8 cellular contexts compared by ENCODE assay signal in genomic region chr2:7203056-7203467, GRCh38.
DNase-seq lines count a peak whose midpoint lies in the region; ATAC-seq and TF ChIP-seq lines count a peak whose summit lies in the region.

No MANE protein-coding gene starts in this region.

- WGBS in GM23248 (ENCODE audit: low coverage in 1 of 2, low lambda C conversion rate in 2 of 2, missing lambda C conversion rate in 2 of 2), 2 experiments, result 2% methylated on average over 4 of the region's 4 CpGs
- 3% methylated on average over 4 of the region's 4 CpGs for WGBS in right lobe of liver (ENCODE audit: insufficient coverage, low coverage, low lambda C conversion rate, missing lambda C conversion rate)

- no peak overlapping the region for H3K27ac Mint-ChIP-seq in CD4-positive, CD25-positive, alpha-beta regulatory T cell
- no peak overlapping the region for H3K27ac Mint-ChIP-seq in WTC11
- no peak overlapping the region for H3K27ac Mint-ChIP-seq in stimulated activated memory B cell treated with anti-CD40 and anti-IgM and Interleukin-4, amounts not matched to agents 10 μg/mL and 1 μg/mL and 100 μg/mL, for 72 hours

- peak; percentile 89 for TF ChIP-seq CTCF in WTC11 (IDR thresholded peaks at IDR 0.05)
- TF ChIP-seq CTCF in right lobe of liver (IDR thresholded peaks at IDR 0.05), result peak; percentile 71 to 93 (median 85)

- H3K27me3 Mint-ChIP-seq in CD4-positive, CD25-positive, alpha-beta regulatory T cell, result no peaks in the 10 kb centered on the region
- no peaks in the 10 kb centered on the region for H3K27me3 Mint-ChIP-seq in WTC11 (ENCODE audit: low read depth)
- peaks cover 17% of the 10 kb centered on the region for H3K27me3 Mint-ChIP-seq in stimulated activated memory B cell treated with anti-CD40 and anti-IgM and Interleukin-4, amounts not matched to agents 10 μg/mL and 1 μg/mL and 100 μg/mL, for 72 hours

- no peak for TF ChIP-seq POLR2A in right lobe of liver (IDR thresholded peaks at IDR 0.05)

- no peaks in the 10 kb centered on the region for H4K20me1 ChIP-seq in GM23248 (ENCODE audit: insufficient read depth)

- no peak overlapping the region for H3K9ac ChIP-seq in GM23248

- H3K36me3 ChIP-seq in CD4-positive, CD25-positive, alpha-beta regulatory T cell (ENCODE audit: control insufficient read depth, insufficient read depth, low read length), result no peaks in the 10 kb centered on the region
- no peaks in the 10 kb centered on the region for H3K36me3 ChIP-seq in GM23248 (ENCODE audit: low read depth)
- no peaks in the 10 kb centered on the region for H3K36me3 ChIP-seq in right lobe of liver

- no peaks in the 10 kb centered on the region for H3K4me1 Mint-ChIP-seq in CD4-positive, CD25-positive, alpha-beta regulatory T cell
- H3K4me1 Mint-ChIP-seq in WTC11, result peaks cover 15% of the 10 kb centered on the region
- no peaks in the 10 kb centered on the region for H3K4me1 Mint-ChIP-seq in stimulated activated memory B cell treated with anti-CD40 and anti-IgM and Interleukin-4, amounts not matched to agents 10 μg/mL and 1 μg/mL and 100 μg/mL, for 72 hours

- H3K27me3 ChIP-seq in CD4-positive, CD25-positive, alpha-beta regulatory T cell (ENCODE audit: control insufficient read depth, insufficient read depth, low read length), result no peaks in the 10 kb centered on the region
- no peaks in the 10 kb centered on the region; the same call in 1 of the 2 replicates for H3K27me3 ChIP-seq in GM23248 (replicated peaks; ENCODE audit: insufficient read depth)
- no peaks in the 10 kb centered on the region for H3K27me3 ChIP-seq in right lobe of liver

- no peak overlapping the region for H3K4me3 ChIP-seq in CD4-positive, CD25-positive, alpha-beta regulatory T cell (ENCODE audit: low read depth, low read length)
- no peak overlapping the region for H3K4me3 ChIP-seq in GM23248
- no peak overlapping the region for H3K4me3 ChIP-seq in right lobe of liver

- intact Hi-C loops in right lobe of liver (cut with DNase I), result no loop called here

- peak; percentile 4 to 57 (median 28) for DNase-seq in CD4-positive, CD25-positive, alpha-beta regulatory T cell
- peak; percentile 83 for DNase-seq in GM23248
- DNase-seq in NCI-H2196 treated with DMSO at 0.1 percent for 48 hours (lab: John Stamatoyannopoulos, UW; ENCODE audit: unreplicated experiment), result peak; percentile 41
- DNase-seq in WTC11 (ENCODE audit: low spot score), result peak; percentile 59
- peak; percentile 19 to 48 for DNase-seq in cerebellar nuclear complex (lab: John Stamatoyannopoulos, UW)
- DNase-seq in right lobe of liver, result peak in 1 of 3 donors; percentile 25
- DNase-seq in stimulated activated CD8-positive, alpha-beta memory T cell treated with anti-CD3 and anti-CD28 coated beads, Interleukin-12 subunit alpha, Interleukin-12 subunit beta, amount 100 ng/mL, for 1 hour (ENCODE audit: low read depth), result peak; percentile 36

- H3K4me2 ChIP-seq in GM23248 (ENCODE audit: unreplicated experiment), result no peak overlapping the region

- no peaks in the 10 kb centered on the region for H3K4me1 ChIP-seq in CD4-positive, CD25-positive, alpha-beta regulatory T cell (ENCODE audit: control insufficient read depth, insufficient read depth, low read length, poor library complexity, severe bottlenecking)
- H3K4me1 ChIP-seq in GM23248 (ENCODE audit: insufficient read depth) (no peaks in the 10 kb centered on the region), right lobe of liver (no peaks in the 10 kb centered on the region)

- H3K27ac ChIP-seq in CD4-positive, CD25-positive, alpha-beta regulatory T cell (ENCODE audit: insufficient read depth, low read length, poor library complexity, severe bottlenecking), result no peak overlapping the region
- H3K27ac ChIP-seq in GM23248 (no peak overlapping the region), right lobe of liver (no peak overlapping the region)

- no peak overlapping the region for H3K4me3 Mint-ChIP-seq in CD4-positive, CD25-positive, alpha-beta regulatory T cell
- H3K4me3 Mint-ChIP-seq in WTC11, result no peak overlapping the region
- no peak overlapping the region for H3K4me3 Mint-ChIP-seq in stimulated activated memory B cell treated with anti-CD40 and anti-IgM and Interleukin-4, amounts not matched to agents 10 μg/mL and 1 μg/mL and 100 μg/mL, for 72 hours

- H3K9me3 ChIP-seq in CD4-positive, CD25-positive, alpha-beta regulatory T cell (ENCODE audit: control insufficient read depth in 2 of 2, low read length in 2 of 2), result no peaks in the 10 kb centered on the region
- H3K9me3 ChIP-seq in GM23248 (ENCODE audit: low read depth) (no peaks in the 10 kb centered on the region), right lobe of liver (no peaks in the 10 kb centered on the region)

- no peaks in the 10 kb centered on the region for H3K79me2 ChIP-seq in GM23248 (ENCODE audit: insufficient read depth)

- in situ Hi-C loops in GM23248 (cut with MboI), result loop anchor here (25.0 kb wide), 1 partner anchor 1484 kb away; the partner anchor contains the start of gene ID2

- H3K9me3 Mint-ChIP-seq in CD4-positive, CD25-positive, alpha-beta regulatory T cell, result peaks cover 0 to 2% (median 0%) of the 10 kb centered on the region in 7 donors
- H3K9me3 Mint-ChIP-seq in WTC11, result peaks cover 5% of the 10 kb centered on the region
- H3K9me3 Mint-ChIP-seq in stimulated activated memory B cell treated with anti-CD40 and anti-IgM and Interleukin-4, amounts not matched to agents 10 μg/mL and 1 μg/mL and 100 μg/mL, for 72 hours, result peaks cover 5% of the 10 kb centered on the region

- CTCF ChIA-PET in WTC11 (lab: Charles Lee), result interaction anchor here (1.0 to 1.4 kb wide), 2 partner anchors 121 to 191 kb away, joined by 4 read pairs; no protein-coding TSS in a partner anchor

- no peaks in the 10 kb centered on the region for H3F3A ChIP-seq in GM23248 (ENCODE audit: insufficient read depth)

- no peak for ATAC-seq in CD4-positive, CD25-positive, alpha-beta regulatory T cell (ENCODE audit: low read depth in 2 of 2)
- ATAC-seq in WTC11, result peak; percentile 66
- ATAC-seq in right lobe of liver, result peak; percentile 52 to 79 (median 72)
- no peak for ATAC-seq in stimulated activated memory B cell treated with anti-CD40 and anti-IgM and Interleukin-4, amounts not matched to agents 10 μg/mL and 1 μg/mL and 100 μg/mL, for 72 hours

- POLR2A ChIA-PET in WTC11 (lab: Charles Lee), result no interaction called here

- H2AFZ ChIP-seq in GM23248, result no peak overlapping the region

- H3K9me2 ChIP-seq in GM23248 (ENCODE audit: insufficient read depth), result no peaks in the 10 kb centered on the region

- no peaks in the 10 kb centered on the region for H3K36me3 Mint-ChIP-seq in CD4-positive, CD25-positive, alpha-beta regulatory T cell
- no peaks in the 10 kb centered on the region for H3K36me3 Mint-ChIP-seq in WTC11
- H3K36me3 Mint-ChIP-seq in stimulated activated memory B cell treated with anti-CD40 and anti-IgM and Interleukin-4, amounts not matched to agents 10 μg/mL and 1 μg/mL and 100 μg/mL, for 72 hours, result no peaks in the 10 kb centered on the region

TF ChIP-seq in WTC11, 78 proteins besides CTCF, POLR2A, EP300 and RAD21:
- no peak for TF ChIP-seq CREB1 (CRISPR knock-in tag; IDR thresholded peaks at IDR 0.05)
- no peak for TF ChIP-seq ZNF219 (CRISPR knock-in tag; IDR thresholded peaks at IDR 0.05; ENCODE audit: borderline replicate concordance)
- no peak for TF ChIP-seq KAT7 (CRISPR knock-in tag; IDR thresholded peaks at IDR 0.05; ENCODE audit: borderline replicate concordance)
- no peak for TF ChIP-seq ZNF317 (CRISPR knock-in tag; IDR thresholded peaks at IDR 0.05; ENCODE audit: borderline replicate concordance, low read depth)
- TF ChIP-seq ESRRA (CRISPR knock-in tag; IDR thresholded peaks at IDR 0.05; ENCODE audit: borderline replicate concordance), result no peak
- TF ChIP-seq GABPB1 (CRISPR knock-in tag; IDR thresholded peaks at IDR 0.05), result no peak
- TF ChIP-seq, protein P1, sequence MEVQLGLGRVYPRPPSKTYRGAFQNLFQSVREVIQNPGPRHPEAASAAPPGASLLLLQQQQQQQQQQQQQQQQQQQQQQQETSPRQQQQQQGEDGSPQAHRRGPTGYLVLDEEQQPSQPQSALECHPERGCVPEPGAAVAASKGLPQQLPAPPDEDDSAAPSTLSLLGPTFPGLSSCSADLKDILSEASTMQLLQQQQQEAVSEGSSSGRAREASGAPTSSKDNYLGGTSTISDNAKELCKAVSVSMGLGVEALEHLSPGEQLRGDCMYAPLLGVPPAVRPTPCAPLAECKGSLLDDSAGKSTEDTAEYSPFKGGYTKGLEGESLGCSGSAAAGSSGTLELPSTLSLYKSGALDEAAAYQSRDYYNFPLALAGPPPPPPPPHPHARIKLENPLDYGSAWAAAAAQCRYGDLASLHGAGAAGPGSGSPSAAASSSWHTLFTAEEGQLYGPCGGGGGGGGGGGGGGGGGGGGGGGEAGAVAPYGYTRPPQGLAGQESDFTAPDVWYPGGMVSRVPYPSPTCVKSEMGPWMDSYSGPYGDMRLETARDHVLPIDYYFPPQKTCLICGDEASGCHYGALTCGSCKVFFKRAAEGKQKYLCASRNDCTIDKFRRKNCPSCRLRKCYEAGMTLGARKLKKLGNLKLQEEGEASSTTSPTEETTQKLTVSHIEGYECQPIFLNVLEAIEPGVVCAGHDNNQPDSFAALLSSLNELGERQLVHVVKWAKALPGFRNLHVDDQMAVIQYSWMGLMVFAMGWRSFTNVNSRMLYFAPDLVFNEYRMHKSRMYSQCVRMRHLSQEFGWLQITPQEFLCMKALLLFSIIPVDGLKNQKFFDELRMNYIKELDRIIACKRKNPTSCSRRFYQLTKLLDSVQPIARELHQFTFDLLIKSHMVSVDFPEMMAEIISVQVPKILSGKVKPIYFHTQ (CRISPR knock-in tag; IDR thresholded peaks at IDR 0.05), result no peak
- TF ChIP-seq, protein P2, sequence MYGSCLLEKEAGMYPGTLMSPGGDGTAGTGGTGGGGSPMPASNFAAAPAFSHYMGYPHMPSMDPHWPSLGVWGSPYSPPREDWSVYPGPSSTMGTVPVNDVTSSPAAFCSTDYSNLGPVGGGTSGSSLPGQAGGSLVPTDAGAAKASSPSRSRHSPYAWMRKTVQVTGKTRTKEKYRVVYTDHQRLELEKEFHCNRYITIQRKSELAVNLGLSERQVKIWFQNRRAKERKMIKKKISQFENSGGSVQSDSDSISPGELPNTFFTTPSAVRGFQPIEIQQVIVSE (CRISPR knock-in tag; IDR thresholded peaks at IDR 0.05; ENCODE audit: borderline replicate concordance), result no peak
- no peak for TF ChIP-seq ZNF671 (CRISPR knock-in tag; IDR thresholded peaks at IDR 0.05)

Comparison
In these comparisons a context has a peak if more than half of its experiments do, and no peak if none do; other contexts are left out.
1. ATAC-seq: peak in WTC11 (single experiment) and right lobe of liver (4 of 4); none in CD4-positive, CD25-positive, alpha-beta regulatory T cell (0 of 2) and stimulated activated memory B cell treated with anti-CD40 and anti-IgM and Interleukin-4, amounts not matched to agents 10 μg/mL and 1 μg/mL and 100 μg/mL, for 72 hours (single experiment).